24 cellular contexts compared by ENCODE assay signal in the genomic region with DNA sequence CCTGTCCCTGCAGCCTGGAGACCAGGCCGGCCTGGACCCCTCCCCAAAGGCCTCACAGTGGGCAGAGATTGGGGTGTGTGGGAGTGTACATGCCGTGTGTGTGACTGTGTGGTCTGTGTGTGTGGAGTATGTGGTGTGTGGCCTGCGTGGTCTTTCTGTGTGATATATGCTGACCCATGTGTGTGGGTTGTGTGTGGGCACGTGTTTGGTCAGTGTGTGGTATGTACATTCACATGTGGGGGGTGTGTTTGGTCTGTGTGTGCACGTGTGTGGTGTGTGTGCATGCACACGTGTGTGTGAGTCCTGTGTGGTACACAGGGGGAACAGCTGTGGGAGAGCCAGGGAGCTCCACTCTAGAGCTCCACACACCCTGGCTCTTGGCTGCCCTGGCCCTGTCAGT.
"Had no signal": no experiment of that assay in that cellular context is flagged by ENCODE, and none has a peak within 500 bp of the region (broad histone marks: within the 10 kb centered on the region; RNA-seq: fewer than 3 reads in every experiment).

No MANE protein-coding gene starts in this region.

- FAIRE-seq: pancreas had no signal

- H3K4me1 ChIP-seq: breast epithelium, esophagus muscularis mucosa, foreskin keratinocyte, heart right ventricle, left lung, lower lobe of right lung, pancreas, prostate gland, spleen, tibial artery had no signal

- H3K27me3 ChIP-seq: breast epithelium, foreskin keratinocyte, left lung, pancreas had no signal

- H3K9me3 ChIP-seq: breast epithelium, esophagus muscularis mucosa, heart right ventricle, left lung, lower lobe of right lung, pancreas, prostate gland, spleen, tibial artery had no signal

- H3K4me3 ChIP-seq: breast epithelium, esophagus muscularis mucosa, heart right ventricle, left lung, lower lobe of right lung, pancreas, prostate gland, spleen, tibial artery had no signal

- H3K27ac ChIP-seq: breast epithelium, esophagus muscularis mucosa, foreskin keratinocyte, heart right ventricle, left lung, lower lobe of right lung, pancreas, prostate gland, spleen, tibial artery had no signal

- DNase-seq: activated CD4-positive, alpha-beta T cell treated with anti-CD3 and anti-CD28 coated beads for 36 hours; activated CD4-positive, CD25-positive, alpha-beta regulatory T cell; activated CD8-positive, alpha-beta memory T cell treated with anti-CD3 and anti-CD28 coated beads, Interleukin-2, amount 10 ng/mL, durations not matched to agents 7 days and 5 days; activated CD8-positive, alpha-beta T cell treated with anti-CD3 and anti-CD28 coated beads, Interleukin-2, amount 10 ng/mL, durations not matched to agents 7 days and 5 days; activated naive CD8-positive, alpha-beta T cell treated with anti-CD3 and anti-CD28 coated beads, Interleukin-2, amount 50 U/mL, for 24 hours; activated T-cell treated with anti-CD3 and anti-CD28 coated beads, Interleukin-2, amount 50 U/mL, for 48 hours; amygdala; effector CD4-positive, alpha-beta T cell; foreskin keratinocyte; kidney glomerular epithelial cell; lower lobe of right lung; mesendoderm; retina; spleen; stimulated activated CD4-positive, alpha-beta T cell treated with anti-CD3 and anti-CD28 coated beads, Interleukin-4, amount 100 ng/mL, for 1 hour; stimulated activated naive CD8-positive, alpha-beta T cell treated with anti-CD3 and anti-CD28 coated beads, Interleukin-15, amount 100 ng/mL, for 72 hours; T-helper 1 cell; tibial artery had no signal

- ATAC-seq: activated CD4-positive, alpha-beta T cell treated with anti-CD3 and anti-CD28 coated beads for 36 hours; activated CD8-positive, alpha-beta memory T cell treated with anti-CD3 and anti-CD28 coated beads, Interleukin-2, amount 10 ng/mL, durations not matched to agents 7 days and 5 days; activated CD8-positive, alpha-beta T cell treated with anti-CD3 and anti-CD28 coated beads, Interleukin-2, amount 10 ng/mL, durations not matched to agents 7 days and 5 days; activated naive CD8-positive, alpha-beta T cell treated with anti-CD3 and anti-CD28 coated beads, Interleukin-2, amount 50 U/mL, for 24 hours; foreskin keratinocyte; heart right ventricle; left lung; lower lobe of right lung; pancreas; stimulated activated naive CD8-positive, alpha-beta T cell treated with anti-CD3 and anti-CD28 coated beads, Interleukin-15, amount 100 ng/mL, for 72 hours had no signal

- H3K36me3 ChIP-seq: breast epithelium, esophagus muscularis mucosa, heart right ventricle, left lung, lower lobe of right lung, pancreas, prostate gland, spleen, tibial artery had no signal
